22 cellular contexts compared by ENCODE assay signal in genomic region chr5:122192477-122192876, GRCh38.
DNase-seq lines count a peak whose midpoint lies in the region; ATAC-seq and TF ChIP-seq lines count a peak whose summit lies in the region.
"Had no signal": no experiment of that assay in that cellular context is flagged by ENCODE, and none has a peak within 500 bp of the region (broad histone marks: within the 10 kb centered on the region; RNA-seq: fewer than 3 reads in every experiment).

No MANE protein-coding gene starts in this region.

- intact Hi-C loops in heart left ventricle (cut with DNase I): loop anchor here in 6 of 10 donors (2.0 to 10.0 kb wide), 4 partner anchors 220 to 302 kb away; no protein-coding TSS in a partner anchor

- ATAC-seq in GM18511 (IDR thresholded peaks at IDR 0.05; ENCODE audit: unreplicated experiment) (peak; percentile 11), GM21723 (IDR thresholded peaks at IDR 0.05; ENCODE audit: unreplicated experiment) (peak; percentile 29), HG03439 (IDR thresholded peaks at IDR 0.05; ENCODE audit: unreplicated experiment) (peak; percentile 20), heart left ventricle (no peak), HG03196 (IDR thresholded peaks at IDR 0.05; ENCODE audit: unreplicated experiment) (no peak)
- ATAC-seq: activated T-helper 17 cell treated with anti-CD3 and anti-CD28 coated beads, Interleukin-2, amount 50 U/mL, for 72 hours; gastrocnemius medialis; naive thymus-derived CD8-positive, alpha-beta T cell had no signal

- no peak overlapping the region for H3K9ac ChIP-seq in fibroblast of lung (ENCODE audit: insufficient read depth, low read length)

- WGBS in heart left ventricle, 4 donors: 70 to 77% (median 73%) methylated on average over 4 of the region's 4 CpGs

- no peak for TF ChIP-seq POLR2A in heart left ventricle (IDR thresholded peaks at IDR 0.05)

- H3K27ac ChIP-seq in fibroblast of lung (ENCODE audit: insufficient read depth, low read length) (no peak overlapping the region), heart left ventricle (no peak overlapping the region)
- H3K27ac ChIP-seq: A549, brain microvascular endothelial cell, gastrocnemius medialis, lower lobe of right lung, Peyer's patch, prostate gland, sigmoid colon, tibial nerve had no signal

- H4K20me1 ChIP-seq in fibroblast of lung (ENCODE audit: control insufficient read depth, extremely low read depth, insufficient read depth, low read length): no peaks in the 10 kb centered on the region

- H3K27me3 ChIP-seq in fibroblast of lung (ENCODE audit: control insufficient read depth, insufficient read depth, low read length): no peaks in the 10 kb centered on the region
- peaks cover 0 to 5% (median 0%) of the 10 kb centered on the region in 9 donors for H3K27me3 ChIP-seq in heart left ventricle
- H3K27me3 ChIP-seq: brain microvascular endothelial cell, gastrocnemius medialis, Peyer's patch, sigmoid colon, tibial nerve had no signal

- no peaks in the 10 kb centered on the region for H3K79me2 ChIP-seq in fibroblast of lung (ENCODE audit: control insufficient read depth, insufficient read depth, low read length)

- TF ChIP-seq CTCF in fibroblast of lung (conservative IDR thresholded peaks at IDR 0.05 in 1 of 2, IDR thresholded peaks at IDR 0.05 in 1 of 2; ENCODE audit: low read depth in 1 of 2, low read length in 2 of 2) (no peak), heart left ventricle (IDR thresholded peaks at IDR 0.05) (no peak)

- H3K36me3 ChIP-seq in fibroblast of lung (ENCODE audit: control insufficient read depth, insufficient read depth, low read length): no peaks in the 10 kb centered on the region
- H3K36me3 ChIP-seq in heart left ventricle: no peaks in the 10 kb centered on the region
- H3K36me3 ChIP-seq: brain microvascular endothelial cell, gastrocnemius medialis, lower lobe of right lung, Peyer's patch, prostate gland, sigmoid colon, tibial nerve had no signal

- H3K4me3 ChIP-seq in fibroblast of lung (replicated peaks in 1 of 4; ENCODE audit: control extremely low read depth in 1 of 4, insufficient read depth in 1 of 4, low read depth in 3 of 4, low read length in 4 of 4): no peak overlapping the region
- H3K4me3 ChIP-seq in heart left ventricle: no peak overlapping the region
- H3K4me3 ChIP-seq: A549, gastrocnemius medialis, lower lobe of right lung, Peyer's patch, prostate gland, sigmoid colon, tibial nerve had no signal

- H3K9me3 ChIP-seq in fibroblast of lung (ENCODE audit: control insufficient read depth, insufficient read depth, low read depth, low read length) (no peaks in the 10 kb centered on the region), heart left ventricle (no peaks in the 10 kb centered on the region)
- H3K9me3 ChIP-seq: A549, gastrocnemius medialis, lower lobe of right lung, Peyer's patch, prostate gland, sigmoid colon, tibial nerve had no signal

- no peak overlapping the region for H3K4me2 ChIP-seq in fibroblast of lung (ENCODE audit: extremely low read depth, insufficient read depth, low read length)
- H3K4me2 ChIP-seq: A549 had no signal

- peak overlapping the region; percentile 34 for H2AFZ ChIP-seq in fibroblast of lung (ENCODE audit: low read length)

- no peaks in the 10 kb centered on the region for H3K4me1 ChIP-seq in fibroblast of lung (ENCODE audit: control insufficient read depth, extremely low read depth, insufficient read depth, low read length)
- H3K4me1 ChIP-seq in heart left ventricle: peaks cover 0 to 11% (median under 1%) of the 10 kb centered on the region in 12 donors
- H3K4me1 ChIP-seq: A549, gastrocnemius medialis, lower lobe of right lung, Peyer's patch, prostate gland, sigmoid colon, tibial nerve had no signal

- DNase-seq in fibroblast of lung (ENCODE audit: low read depth in 2 of 2) (no peak), heart left ventricle (no peak)
- DNase-seq in stimulated activated CD4-positive, alpha-beta T cell treated with anti-CD3 and anti-CD28 coated beads, Interleukin-15, amount 100 ng/mL, for 24 hours: no peak
- no peak for DNase-seq in activated CD8-positive, alpha-beta memory T cell treated with anti-CD3 and anti-CD28 coated beads, Interleukin-2, amount 50 U/mL, for 48 hours
- DNase-seq: activated CD4-positive, alpha-beta T cell treated with anti-CD3 and anti-CD28 coated beads for 1 hour; activated naive CD4-positive, alpha-beta T cell treated with anti-CD3 and anti-CD28 coated beads, Interleukin-2, amount 50 U/mL, for 16 hours; gastrocnemius medialis; lower lobe of right lung; occipital lobe; Peyer's patch; sigmoid colon; stimulated activated CD4-positive, alpha-beta T cell treated with anti-CD3 and anti-CD28 coated beads, Interleukin-4, amount 100 ng/mL, for 4 hours had no signal

Comparison
In these comparisons a context has a peak if more than half of its experiments do, and no peak if none do; other contexts are left out.
1. ATAC-seq: peak in GM18511 (single experiment), GM21723 (single experiment) and HG03439 (single experiment); none in heart left ventricle (0 of 4) and HG03196 (single experiment).